1 cellular context compared by ENCODE assay signal in the genomic region with DNA sequence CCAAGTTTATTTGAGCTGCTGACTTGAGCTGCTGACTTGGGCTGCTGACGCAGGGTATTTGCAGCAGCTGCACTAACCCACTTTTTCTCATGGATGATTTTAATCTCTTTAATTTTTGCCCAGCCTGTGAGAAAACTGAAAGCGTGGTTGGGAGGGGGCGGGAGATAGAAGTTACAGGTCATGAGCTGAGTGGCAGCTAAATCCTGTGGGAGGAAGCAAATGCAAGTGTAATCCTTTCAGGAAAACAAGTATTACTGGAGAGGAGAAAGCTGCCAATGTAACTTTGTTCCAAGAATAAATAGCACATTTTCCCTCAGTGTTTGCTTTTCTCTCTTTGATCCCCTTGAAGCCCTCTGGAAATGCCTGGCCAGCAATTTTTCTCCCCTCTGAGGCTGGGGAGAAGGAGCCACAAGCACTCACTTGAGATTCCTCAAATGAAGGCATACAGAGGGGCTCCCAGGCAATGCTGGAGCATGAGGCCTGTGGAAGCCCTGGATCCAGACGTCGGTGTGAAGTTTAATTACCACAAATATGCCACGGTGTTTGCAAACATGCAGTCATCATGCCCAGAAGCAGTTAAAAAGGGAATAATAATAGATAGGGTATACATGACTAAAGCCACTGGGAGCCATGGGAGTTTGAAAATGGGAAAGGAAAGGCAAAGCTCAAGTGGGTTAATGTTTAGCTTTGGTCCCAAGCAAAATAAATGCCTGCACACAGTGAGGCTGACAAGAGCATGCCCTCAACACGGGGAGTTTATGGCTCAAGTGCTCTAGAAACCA.
A peak's percentile ranks its signal among the peaks of the same experiment; 100 is the strongest.
TF ChIP-seq lines count a peak whose summit lies in the region.

No MANE protein-coding gene starts in this region.

TF ChIP-seq in HepG2, 621 proteins besides CTCF, POLR2A, EP300 and RAD21 (continued from another document and continues in another):
- TF ChIP-seq, protein P1, sequence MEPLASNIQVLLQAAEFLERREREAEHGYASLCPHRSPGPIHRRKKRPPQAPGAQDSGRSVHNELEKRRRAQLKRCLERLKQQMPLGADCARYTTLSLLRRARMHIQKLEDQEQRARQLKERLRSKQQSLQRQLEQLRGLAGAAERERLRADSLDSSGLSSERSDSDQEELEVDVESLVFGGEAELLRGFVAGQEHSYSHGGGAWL (CRISPR knock-in tag; IDR thresholded peaks at IDR 0.05): no peak
- TF ChIP-seq ZNF335 (CRISPR knock-in tag; IDR thresholded peaks at IDR 0.05) (no peak; the same call in 1 of the 2 replicates), ZNF878 (CRISPR knock-in tag; IDR thresholded peaks at IDR 0.05) (peak; percentile 85), ZNF484 (CRISPR knock-in tag; IDR thresholded peaks at IDR 0.05; ENCODE audit: borderline replicate concordance, low read depth) (no peak), KDM4B (CRISPR knock-in tag; IDR thresholded peaks at IDR 0.05) (no peak), SMAD1 (CRISPR knock-in tag; IDR thresholded peaks at IDR 0.05; ENCODE audit: borderline replicate concordance, low read depth) (0 out of 2 replicates have a peak, but pooled peaks have one; percentile 41), TCF7 (IDR thresholded peaks at IDR 0.05; ENCODE audit: low read depth) (peak; percentile 93), JUN (CRISPR knock-in tag; IDR thresholded peaks at IDR 0.05) (no peak), KDM3A (CRISPR knock-in tag; IDR thresholded peaks at IDR 0.05; ENCODE audit: low read depth) (peak; percentile 10; the same call in 1 of the 2 replicates), GPN1 (CRISPR knock-in tag; IDR thresholded peaks at IDR 0.05; ENCODE audit: borderline replicate concordance) (no peak), KLF11 (CRISPR knock-in tag; IDR thresholded peaks at IDR 0.05) (no peak), ZNF816 (CRISPR knock-in tag; IDR thresholded peaks at IDR 0.05; ENCODE audit: borderline replicate concordance) (no peak), NFE2L2 (IDR thresholded peaks at IDR 0.05; ENCODE audit: low read length) (no peak), RBM22 (optimal IDR thresholded peaks at IDR 0.05; ENCODE audit: low read length) (no peak), TOPORS (CRISPR knock-in tag; IDR thresholded peaks at IDR 0.05) (peak; percentile 72; the same call in 1 of the 2 replicates), ZNF333 (CRISPR knock-in tag; IDR thresholded peaks at IDR 0.05; ENCODE audit: borderline replicate concordance) (no peak), TBP (CRISPR knock-in tag; IDR thresholded peaks at IDR 0.05) (0 out of 2 replicates have a peak, but pooled peaks have one; percentile 66), ZNF251 (CRISPR knock-in tag; IDR thresholded peaks at IDR 0.05) (no peak), CREM (IDR thresholded peaks at IDR 0.05) (peak; percentile 89), CREM (CRISPR knock-in tag; IDR thresholded peaks at IDR 0.05) (no peak), ZNF605 (CRISPR knock-in tag; IDR thresholded peaks at IDR 0.05) (peak; percentile 99), KAT8 (CRISPR knock-in tag; IDR thresholded peaks at IDR 0.05) (peak; percentile 41), ZNF558 (CRISPR knock-in tag; IDR thresholded peaks at IDR 0.05; ENCODE audit: borderline replicate concordance) (0 out of 2 replicates have a peak, but pooled peaks have one; percentile 44), BHLHE40 (IDR thresholded peaks at IDR 0.05; ENCODE audit: low read length) (no peak), ZNF737 (CRISPR knock-in tag; IDR thresholded peaks at IDR 0.05; ENCODE audit: borderline replicate concordance) (no peak), ZNF891 (CRISPR knock-in tag; IDR thresholded peaks at IDR 0.05) (no peak), MXI1 (IDR thresholded peaks at IDR 0.05; ENCODE audit: borderline replicate concordance, low read depth, low read length) (peak; percentile 58; the same call in 1 of the 3 replicates), HOXA9 (CRISPR knock-in tag; IDR thresholded peaks at IDR 0.05; ENCODE audit: borderline replicate concordance) (no peak), ZBTB20 (CRISPR knock-in tag; IDR thresholded peaks at IDR 0.05; ENCODE audit: borderline replicate concordance, low read depth) (peak; percentile 21; the same call in 1 of the 2 replicates), DNMT1 (CRISPR knock-in tag; IDR thresholded peaks at IDR 0.05) (0 out of 2 replicates have a peak, but pooled peaks have one; percentile 12)
- TF ChIP-seq, protein P2, sequence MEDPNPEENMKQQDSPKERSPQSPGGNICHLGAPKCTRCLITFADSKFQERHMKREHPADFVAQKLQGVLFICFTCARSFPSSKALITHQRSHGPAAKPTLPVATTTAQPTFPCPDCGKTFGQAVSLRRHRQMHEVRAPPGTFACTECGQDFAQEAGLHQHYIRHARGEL (CRISPR knock-in tag; IDR thresholded peaks at IDR 0.05): no peak
- TF ChIP-seq, protein P3, sequence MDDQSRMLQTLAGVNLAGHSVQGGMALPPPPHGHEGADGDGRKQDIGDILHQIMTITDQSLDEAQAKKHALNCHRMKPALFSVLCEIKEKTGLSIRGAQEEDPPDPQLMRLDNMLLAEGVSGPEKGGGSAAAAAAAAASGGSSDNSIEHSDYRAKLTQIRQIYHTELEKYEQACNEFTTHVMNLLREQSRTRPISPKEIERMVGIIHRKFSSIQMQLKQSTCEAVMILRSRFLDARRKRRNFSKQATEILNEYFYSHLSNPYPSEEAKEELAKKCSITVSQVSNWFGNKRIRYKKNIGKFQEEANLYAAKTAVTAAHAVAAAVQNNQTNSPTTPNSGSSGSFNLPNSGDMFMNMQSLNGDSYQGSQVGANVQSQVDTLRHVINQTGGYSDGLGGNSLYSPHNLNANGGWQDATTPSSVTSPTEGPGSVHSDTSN (CRISPR knock-in tag; IDR thresholded peaks at IDR 0.05; ENCODE audit: borderline replicate concordance): no peak
- TF ChIP-seq, protein P4, sequence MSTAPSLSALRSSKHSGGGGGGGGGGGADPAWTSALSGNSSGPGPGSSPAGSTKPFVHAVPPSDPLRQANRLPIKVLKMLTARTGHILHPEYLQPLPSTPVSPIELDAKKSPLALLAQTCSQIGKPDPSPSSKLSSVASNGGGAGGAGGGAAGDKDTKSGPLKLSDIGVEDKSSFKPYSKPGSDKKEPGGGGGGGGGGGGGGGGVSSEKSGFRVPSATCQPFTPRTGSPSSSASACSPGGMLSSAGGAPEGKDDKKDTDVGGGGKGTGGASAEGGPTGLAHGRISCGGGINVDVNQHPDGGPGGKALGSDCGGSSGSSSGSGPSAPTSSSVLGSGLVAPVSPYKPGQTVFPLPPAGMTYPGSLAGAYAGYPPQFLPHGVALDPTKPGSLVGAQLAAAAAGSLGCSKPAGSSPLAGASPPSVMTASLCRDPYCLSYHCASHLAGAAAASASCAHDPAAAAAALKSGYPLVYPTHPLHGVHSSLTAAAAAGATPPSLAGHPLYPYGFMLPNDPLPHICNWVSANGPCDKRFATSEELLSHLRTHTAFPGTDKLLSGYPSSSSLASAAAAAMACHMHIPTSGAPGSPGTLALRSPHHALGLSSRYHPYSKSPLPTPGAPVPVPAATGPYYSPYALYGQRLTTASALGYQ (CRISPR knock-in tag; IDR thresholded peaks at IDR 0.05): peak; percentile 82
- TF ChIP-seq, protein P5, sequence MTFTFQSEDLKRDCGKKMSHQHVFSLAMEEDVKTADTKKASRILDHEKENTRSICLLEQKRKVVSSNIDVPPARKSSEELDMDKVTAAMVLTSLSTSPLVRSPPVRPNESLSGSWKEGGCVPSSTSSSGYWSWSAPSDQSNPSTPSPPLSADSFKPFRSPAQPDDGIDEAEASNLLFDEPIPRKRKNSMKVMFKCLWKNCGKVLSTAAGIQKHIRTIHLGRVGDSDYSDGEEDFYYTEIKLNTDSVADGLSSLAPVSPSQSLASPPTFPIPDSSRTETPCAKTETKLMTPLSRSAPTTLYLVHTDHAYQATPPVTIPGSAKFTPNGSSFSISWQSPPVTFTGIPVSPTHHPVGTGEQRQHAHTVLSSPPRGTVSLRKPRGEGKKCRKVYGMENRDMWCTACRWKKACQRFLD (CRISPR knock-in tag; IDR thresholded peaks at IDR 0.05; ENCODE audit: borderline replicate concordance): no peak
- TF ChIP-seq, protein P6, sequence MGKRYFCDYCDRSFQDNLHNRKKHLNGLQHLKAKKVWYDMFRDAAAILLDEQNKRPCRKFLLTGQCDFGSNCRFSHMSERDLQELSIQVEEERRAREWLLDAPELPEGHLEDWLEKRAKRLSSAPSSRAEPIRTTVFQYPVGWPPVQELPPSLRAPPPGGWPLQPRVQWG (CRISPR knock-in tag; IDR thresholded peaks at IDR 0.05; ENCODE audit: borderline replicate concordance, low read depth): no peak
- TF ChIP-seq, protein P7, sequence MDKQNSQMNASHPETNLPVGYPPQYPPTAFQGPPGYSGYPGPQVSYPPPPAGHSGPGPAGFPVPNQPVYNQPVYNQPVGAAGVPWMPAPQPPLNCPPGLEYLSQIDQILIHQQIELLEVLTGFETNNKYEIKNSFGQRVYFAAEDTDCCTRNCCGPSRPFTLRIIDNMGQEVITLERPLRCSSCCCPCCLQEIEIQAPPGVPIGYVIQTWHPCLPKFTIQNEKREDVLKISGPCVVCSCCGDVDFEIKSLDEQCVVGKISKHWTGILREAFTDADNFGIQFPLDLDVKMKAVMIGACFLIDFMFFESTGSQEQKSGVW (CRISPR knock-in tag; IDR thresholded peaks at IDR 0.05; ENCODE audit: borderline replicate concordance): no peak
- TF ChIP-seq, protein P8, sequence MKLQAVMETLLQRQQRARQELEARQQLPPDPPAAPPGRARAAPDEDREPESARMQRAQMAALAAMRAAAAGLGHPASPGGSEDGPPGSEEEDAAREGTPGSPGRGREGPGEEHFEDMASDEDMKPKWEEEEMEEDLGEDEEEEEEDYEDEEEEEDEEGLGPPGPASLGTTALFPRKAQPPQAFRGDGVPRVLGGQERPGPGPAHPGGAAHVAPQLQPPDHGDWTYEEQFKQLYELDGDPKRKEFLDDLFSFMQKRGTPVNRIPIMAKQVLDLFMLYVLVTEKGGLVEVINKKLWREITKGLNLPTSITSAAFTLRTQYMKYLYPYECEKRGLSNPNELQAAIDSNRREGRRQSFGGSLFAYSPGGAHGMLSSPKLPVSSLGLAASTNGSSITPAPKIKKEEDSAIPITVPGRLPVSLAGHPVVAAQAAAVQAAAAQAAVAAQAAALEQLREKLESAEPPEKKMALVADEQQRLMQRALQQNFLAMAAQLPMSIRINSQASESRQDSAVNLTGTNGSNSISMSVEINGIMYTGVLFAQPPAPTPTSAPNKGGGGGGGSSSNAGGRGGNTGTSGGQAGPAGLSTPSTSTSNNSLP (IDR thresholded peaks at IDR 0.05; ENCODE audit: low read depth, low read length): peak; percentile 53
- TF ChIP-seq, protein P9, sequence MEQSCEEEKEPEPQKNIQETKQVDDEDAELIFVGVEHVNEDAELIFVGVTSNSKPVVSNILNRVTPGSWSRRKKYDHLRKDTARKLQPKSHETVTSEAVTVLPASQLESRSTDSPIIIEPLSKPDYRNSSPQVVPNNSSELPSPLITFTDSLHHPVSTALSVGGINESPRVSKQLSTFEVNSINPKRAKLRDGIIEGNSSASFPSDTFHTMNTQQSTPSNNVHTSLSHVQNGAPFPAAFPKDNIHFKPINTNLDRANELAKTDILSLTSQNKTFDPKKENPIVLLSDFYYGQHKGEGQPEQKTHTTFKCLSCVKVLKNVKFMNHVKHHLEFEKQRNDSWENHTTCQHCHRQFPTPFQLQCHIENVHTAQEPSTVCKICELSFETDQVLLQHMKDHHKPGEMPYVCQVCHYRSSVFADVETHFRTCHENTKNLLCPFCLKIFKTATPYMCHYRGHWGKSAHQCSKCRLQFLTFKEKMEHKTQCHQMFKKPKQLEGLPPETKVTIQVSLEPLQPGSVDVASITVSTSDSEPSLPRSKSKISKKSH (CRISPR knock-in tag; IDR thresholded peaks at IDR 0.05; ENCODE audit: borderline replicate concordance): no peak
- TF ChIP-seq, protein P10, sequence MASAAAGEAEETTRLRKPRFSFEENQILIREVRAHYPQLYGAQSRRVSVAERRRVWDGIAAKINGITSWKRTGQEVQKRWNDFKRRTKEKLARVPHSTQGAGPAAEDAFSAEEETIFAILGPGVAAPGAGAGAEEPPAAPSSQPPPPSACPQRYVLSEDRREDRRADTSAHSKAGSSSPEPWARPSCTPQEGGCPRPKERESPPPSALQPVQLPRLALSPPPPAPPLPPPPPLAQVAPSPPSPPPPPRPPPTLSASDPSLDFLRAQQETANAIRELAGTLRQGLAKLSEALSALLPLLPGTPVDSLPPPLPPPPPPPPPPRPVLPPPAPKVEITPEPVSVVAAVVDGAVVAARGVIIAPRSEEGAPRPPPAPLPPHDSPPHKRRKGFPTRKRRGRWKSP (CRISPR knock-in tag; IDR thresholded peaks at IDR 0.05): peak; percentile 56; the same call in 1 of the 2 replicates
- TF ChIP-seq, protein P11, sequence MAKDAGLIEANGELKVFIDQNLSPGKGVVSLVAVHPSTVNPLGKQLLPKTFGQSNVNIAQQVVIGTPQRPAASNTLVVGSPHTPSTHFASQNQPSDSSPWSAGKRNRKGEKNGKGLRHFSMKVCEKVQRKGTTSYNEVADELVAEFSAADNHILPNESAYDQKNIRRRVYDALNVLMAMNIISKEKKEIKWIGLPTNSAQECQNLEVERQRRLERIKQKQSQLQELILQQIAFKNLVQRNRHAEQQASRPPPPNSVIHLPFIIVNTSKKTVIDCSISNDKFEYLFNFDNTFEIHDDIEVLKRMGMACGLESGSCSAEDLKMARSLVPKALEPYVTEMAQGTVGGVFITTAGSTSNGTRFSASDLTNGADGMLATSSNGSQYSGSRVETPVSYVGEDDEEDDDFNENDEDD (CRISPR knock-in tag; IDR thresholded peaks at IDR 0.05; ENCODE audit: borderline replicate concordance): no peak
- TF ChIP-seq, protein P12, sequence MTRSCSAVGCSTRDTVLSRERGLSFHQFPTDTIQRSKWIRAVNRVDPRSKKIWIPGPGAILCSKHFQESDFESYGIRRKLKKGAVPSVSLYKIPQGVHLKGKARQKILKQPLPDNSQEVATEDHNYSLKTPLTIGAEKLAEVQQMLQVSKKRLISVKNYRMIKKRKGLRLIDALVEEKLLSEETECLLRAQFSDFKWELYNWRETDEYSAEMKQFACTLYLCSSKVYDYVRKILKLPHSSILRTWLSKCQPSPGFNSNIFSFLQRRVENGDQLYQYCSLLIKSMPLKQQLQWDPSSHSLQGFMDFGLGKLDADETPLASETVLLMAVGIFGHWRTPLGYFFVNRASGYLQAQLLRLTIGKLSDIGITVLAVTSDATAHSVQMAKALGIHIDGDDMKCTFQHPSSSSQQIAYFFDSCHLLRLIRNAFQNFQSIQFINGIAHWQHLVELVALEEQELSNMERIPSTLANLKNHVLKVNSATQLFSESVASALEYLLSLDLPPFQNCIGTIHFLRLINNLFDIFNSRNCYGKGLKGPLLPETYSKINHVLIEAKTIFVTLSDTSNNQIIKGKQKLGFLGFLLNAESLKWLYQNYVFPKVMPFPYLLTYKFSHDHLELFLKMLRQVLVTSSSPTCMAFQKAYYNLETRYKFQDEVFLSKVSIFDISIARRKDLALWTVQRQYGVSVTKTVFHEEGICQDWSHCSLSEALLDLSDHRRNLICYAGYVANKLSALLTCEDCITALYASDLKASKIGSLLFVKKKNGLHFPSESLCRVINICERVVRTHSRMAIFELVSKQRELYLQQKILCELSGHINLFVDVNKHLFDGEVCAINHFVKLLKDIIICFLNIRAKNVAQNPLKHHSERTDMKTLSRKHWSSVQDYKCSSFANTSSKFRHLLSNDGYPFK (CRISPR knock-in tag; IDR thresholded peaks at IDR 0.05; ENCODE audit: borderline replicate concordance): peak; percentile 71; the same call in 1 of the 2 replicates
- TF ChIP-seq, protein P13, sequence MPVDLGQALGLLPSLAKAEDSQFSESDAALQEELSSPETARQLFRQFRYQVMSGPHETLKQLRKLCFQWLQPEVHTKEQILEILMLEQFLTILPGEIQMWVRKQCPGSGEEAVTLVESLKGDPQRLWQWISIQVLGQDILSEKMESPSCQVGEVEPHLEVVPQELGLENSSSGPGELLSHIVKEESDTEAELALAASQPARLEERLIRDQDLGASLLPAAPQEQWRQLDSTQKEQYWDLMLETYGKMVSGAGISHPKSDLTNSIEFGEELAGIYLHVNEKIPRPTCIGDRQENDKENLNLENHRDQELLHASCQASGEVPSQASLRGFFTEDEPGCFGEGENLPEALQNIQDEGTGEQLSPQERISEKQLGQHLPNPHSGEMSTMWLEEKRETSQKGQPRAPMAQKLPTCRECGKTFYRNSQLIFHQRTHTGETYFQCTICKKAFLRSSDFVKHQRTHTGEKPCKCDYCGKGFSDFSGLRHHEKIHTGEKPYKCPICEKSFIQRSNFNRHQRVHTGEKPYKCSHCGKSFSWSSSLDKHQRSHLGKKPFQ (CRISPR knock-in tag; IDR thresholded peaks at IDR 0.05; ENCODE audit: insufficient replicate concordance): no peak
